Comparison of ENCODE assay signal across 20 cellular contexts in genomic region chr5:111169269-111169668, GRCh38.
"Had no signal": no experiment of that assay in that cellular context is flagged by ENCODE, and none has a peak within 500 bp of the region (broad histone marks: within the 10 kb centered on the region; RNA-seq: fewer than 3 reads in every experiment).

No MANE protein-coding gene starts in this region.

- H3K27ac Mint-ChIP-seq: effector memory CD8-positive, alpha-beta T cell; naive thymus-derived CD8-positive, alpha-beta T cell; progenitor cell of endocrine pancreas had no signal

- H3K27me3 Mint-ChIP-seq: effector memory CD8-positive, alpha-beta T cell; naive thymus-derived CD8-positive, alpha-beta T cell had no signal

- H3K4me3 ChIP-seq: esophagus squamous epithelium, lung, pancreas, smooth muscle cell, suprapubic skin, thyroid gland, upper lobe of left lung, uterus had no signal

- H3K36me3 ChIP-seq: esophagus squamous epithelium, pancreas, suprapubic skin, thyroid gland, upper lobe of left lung, uterus had no signal

- H3K4me1 ChIP-seq: esophagus squamous epithelium, foreskin keratinocyte, pancreas, suprapubic skin, thyroid gland, upper lobe of left lung, uterus had no signal

- H3K4me2 ChIP-seq: smooth muscle cell had no signal

- H3K4me3 Mint-ChIP-seq: effector memory CD8-positive, alpha-beta T cell; naive thymus-derived CD8-positive, alpha-beta T cell; neural crest cell had no signal

- H3K27me3 ChIP-seq: esophagus squamous epithelium, pancreas, thyroid gland, upper lobe of left lung, uterus had no signal

- DNase-seq: effector memory CD8-positive, alpha-beta T cell; esophagus squamous epithelium; foreskin keratinocyte; kidney; left colon; left ventricle myocardium superior; naive thymus-derived CD8-positive, alpha-beta T cell; occipital lobe; pancreas; right cardiac atrium; stimulated activated CD4-positive, alpha-beta T cell treated with anti-CD3 and anti-CD28 coated beads, Interleukin-2, amount 100 ng/mL, for 48 hours; stimulated activated naive CD8-positive, alpha-beta T cell treated with anti-CD3 and anti-CD28 coated beads, Interleukin-15, Interleukin-2, amounts not matched to agents 100 U/mL and 50 U/mL, for 24 hours; thyroid gland; upper lobe of left lung; uterus had no signal

- H3K4me1 Mint-ChIP-seq: neural crest cell had no signal

- H3K9me3 ChIP-seq: esophagus squamous epithelium, pancreas, suprapubic skin, thyroid gland, upper lobe of left lung, uterus had no signal

- H3K27ac ChIP-seq: esophagus squamous epithelium, foreskin keratinocyte, pancreas, suprapubic skin, thyroid gland, upper lobe of left lung, uterus had no signal

- H3K9me3 Mint-ChIP-seq: effector memory CD8-positive, alpha-beta T cell; neural crest cell had no signal

- H3K36me3 Mint-ChIP-seq: naive thymus-derived CD8-positive, alpha-beta T cell had no signal

- ATAC-seq: effector memory CD8-positive, alpha-beta T cell; foreskin keratinocyte; left colon; naive thymus-derived CD8-positive, alpha-beta T cell; pancreas; right cardiac atrium; stimulated activated naive CD8-positive, alpha-beta T cell treated with anti-CD3 and anti-CD28 coated beads, Interleukin-15, Interleukin-2, amounts not matched to agents 100 U/mL and 50 U/mL, for 24 hours had no signal
